ENCODE assay signal across 8 cellular contexts in genomic region chr17:44071198-44071520, GRCh38. TPM values are rescaled to one million over a fixed set of nuclear protein-coding genes. Genes with fewer than 3 reads are reported as not detected.
A peak's percentile ranks its signal among the peaks of the same experiment; 100 is the strongest.
DNase-seq lines count a peak whose midpoint lies in the region; ATAC-seq and TF ChIP-seq lines count a peak whose summit lies in the region.

No MANE protein-coding gene starts in this region.

- H3K27ac ChIP-seq in foreskin keratinocyte = peak overlapping the region; percentile 76
- H3K27ac ChIP-seq in spleen = peak overlapping the region; percentile 79 to 93 (median 88)

- no peaks in the 10 kb centered on the region for H3K9me3 Mint-ChIP-seq in T-cell

- no peaks in the 10 kb centered on the region for H3K27me3 Mint-ChIP-seq in T-cell

- WGBS in spleen, 5 donors = 5 to 11% (median 5%) methylated on average over 3 of the region's 3 CpGs

- intact Hi-C loops in spleen (cut with DNase I; ENCODE audit: low total_unique reads) = no loop called here

- H3K36me3 Mint-ChIP-seq in T-cell = peaks cover 6% of the 10 kb centered on the region

- peak in 2 of 4 experiments; percentile 16 to 54 for ATAC-seq in T-cell (replicated peaks in 1 of 4)
- no peak for ATAC-seq in foreskin keratinocyte
- no peak for ATAC-seq in HG03175 (IDR thresholded peaks at IDR 0.05; ENCODE audit: unreplicated experiment)

- POLR2A ChIA-PET in T-cell (lab: Charles Lee) = no interaction called here

- TF ChIP-seq POLR2A in spleen (IDR thresholded peaks at IDR 0.05) = no peak

- CTCF ChIA-PET in T-cell (lab: Charles Lee) = no interaction called here

- peak overlapping the region; percentile 91 to 94 for H3K27ac Mint-ChIP-seq in T-cell

- peaks cover 38 to 47% (median 41%) of the 10 kb centered on the region in 3 donors for H3K4me1 Mint-ChIP-seq in T-cell

- H3K4me1 ChIP-seq in foreskin keratinocyte = peaks cover 3% of the 10 kb centered on the region
- peaks cover 16 to 75% (median 38%) of the 10 kb centered on the region in 6 donors for H3K4me1 ChIP-seq in spleen

- peak; percentile 73 for DNase-seq in activated CD8-positive, alpha-beta memory T cell treated with anti-CD3 and anti-CD28 coated beads, Interleukin-2, amount 50 U/mL, for 4 hours
- DNase-seq in activated CD8-positive, alpha-beta memory T cell treated with anti-CD3 and anti-CD28 coated beads, Interleukin-2, amount 50 U/mL, for 48 hours = no peak
- DNase-seq in T-cell = peak in 4 of 34 experiments; percentile 19 to 31 (median 26)
- no peak for DNase-seq in foreskin keratinocyte
- no peak for DNase-seq in spleen
- no peak for DNase-seq in NCI-H2081 (lab: John Stamatoyannopoulos, UW)
- DNase-seq in NCI-H1930 (lab: John Stamatoyannopoulos, UW) = no peak

- H3K4me3 Mint-ChIP-seq in T-cell = peak overlapping the region; percentile 93 to 97 (median 96)

- H3K27me3 ChIP-seq in foreskin keratinocyte (no peaks in the 10 kb centered on the region), spleen (replicated peaks in 1 of 7) (no peaks in the 10 kb centered on the region)

- peaks cover 0 to 30% (median 19%) of the 10 kb centered on the region in 6 donors for H3K36me3 ChIP-seq in spleen

- no peaks in the 10 kb centered on the region for H3K9me3 ChIP-seq in spleen

- H3K4me3 ChIP-seq in spleen = peak overlapping the region; percentile 60 to 96 (median 80)

- TF ChIP-seq CTCF in foreskin keratinocyte (conservative IDR thresholded peaks at IDR 0.05) (no peak), spleen (IDR thresholded peaks at IDR 0.05 in 8 of 11, conservative IDR thresholded peaks at IDR 0.05 in 3 of 11) (no peak)

RNA-seq across cellular contexts. Expression of gene G6PC3, which starts 0.6 kb away (rescaled TPM):
- total RNA-seq in T-cell (10 to 100 TPM in 4 of 5 donors, 1 to 10 TPM in 1; 9.4 to 19.0 (median 16.2) TPM), foreskin keratinocyte (37.7 and 42.5 TPM in 2 replicates), spleen (10 to 100 TPM; 24.9 to 49.2 (median 39.2) TPM)
- polyA plus RNA-seq in foreskin keratinocyte (79.4 and 87.6 TPM in 2 replicates), spleen (10 to 100 TPM; 28.9 to 36.8 (median 35.9) TPM)

RNA-seq across cellular contexts. Expression of gene LSM12, which starts 4.7 kb away (rescaled TPM):
- total RNA-seq in T-cell = 10 to 100 TPM; 29.4 to 39.0 (median 37.1) TPM
- total RNA-seq in foreskin keratinocyte = 56.3 and 56.5 TPM in 2 replicates
- 55.8 and 60.1 TPM in 2 replicates for polyA plus RNA-seq in foreskin keratinocyte
- 10 to 100 TPM; 21.6 to 43.1 (median 39.4) TPM for total RNA-seq in spleen
- 10 to 100 TPM; 18.9 to 30.4 (median 22.4) TPM for polyA plus RNA-seq in spleen

RNA-seq across cellular contexts. Expression of gene HDAC5, which starts 52.3 kb away (rescaled TPM):
- total RNA-seq in T-cell (10 to 100 TPM; 68.6 to 81.4 (median 72.8) TPM), foreskin keratinocyte (7.7 and 10.9 TPM in 2 replicates), spleen (10 to 100 TPM; 42.3 to 72.9 (median 59.4) TPM)
- polyA plus RNA-seq in foreskin keratinocyte (4.4 and 6.7 TPM in 2 replicates), spleen (10 to 100 TPM; 18.5 to 39.9 (median 22.4) TPM)

RNA-seq across cellular contexts. Expression of gene TMEM101, which starts 56.4 kb away (rescaled TPM):
- total RNA-seq in T-cell (10 to 100 TPM; 13.4 to 32.4 (median 26.6) TPM), foreskin keratinocyte (22.5 and 22.6 TPM in 2 replicates), spleen (10 to 100 TPM; 15.9 to 30.6 (median 20.3) TPM)
- polyA plus RNA-seq in foreskin keratinocyte (24.3 and 25.6 TPM in 2 replicates), spleen (10 to 100 TPM; 16.5 to 23.1 (median 22.3) TPM)
